In the genomic region with DNA sequence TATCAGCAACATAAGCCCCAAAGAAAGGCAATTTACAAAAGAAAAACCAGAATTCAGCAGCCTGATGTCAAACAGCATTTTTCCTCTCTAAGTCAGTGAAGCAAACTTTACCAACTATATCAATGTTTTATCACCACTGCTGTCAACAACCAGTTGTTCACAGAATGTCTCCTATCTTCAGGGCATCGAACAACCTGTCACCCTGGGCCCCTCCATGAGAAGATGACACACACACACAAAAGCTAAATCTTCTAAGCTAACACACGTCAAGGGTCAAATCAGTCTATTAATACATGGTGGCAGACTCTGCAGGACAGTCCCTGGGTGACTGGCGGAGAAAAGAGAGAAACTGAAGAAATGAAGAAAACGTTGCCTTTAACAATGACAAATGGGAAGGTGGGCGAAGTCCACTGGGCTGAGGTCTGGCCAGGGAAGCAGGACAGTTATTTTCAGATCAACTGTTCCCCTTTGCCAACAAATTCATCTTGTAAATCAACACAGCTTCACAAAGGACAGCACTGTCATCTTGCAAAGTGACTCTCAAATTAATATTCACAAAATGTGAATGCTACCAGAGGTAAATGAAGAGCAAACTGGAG, we compare ENCODE assay signal across 1 cellular context.
TF ChIP-seq lines count a peak whose summit lies in the region.

No MANE protein-coding gene starts in this region.

TF ChIP-seq in IMR-90, 13 proteins besides CTCF, POLR2A, EP300 and RAD21:
- TF ChIP-seq RCOR1 (IDR thresholded peaks at IDR 0.05; ENCODE audit: insufficient replicate concordance, low read length) (no peak), MAZ (IDR thresholded peaks at IDR 0.05; ENCODE audit: borderline replicate concordance, low read depth, low read length) (no peak), MAFK (IDR thresholded peaks at IDR 0.05; ENCODE audit: low read depth, low read length) (no peak), SMC3 (IDR thresholded peaks at IDR 0.05; ENCODE audit: low read depth, low read length) (no peak), RFX5 (IDR thresholded peaks at IDR 0.05; ENCODE audit: low read depth, low read length) (no peak), USF2 (IDR thresholded peaks at IDR 0.05; ENCODE audit: low read depth, low read length) (no peak), NFE2L2 (IDR thresholded peaks at IDR 0.05; ENCODE audit: low read depth, low read length) (no peak), MXI1 (IDR thresholded peaks at IDR 0.05; ENCODE audit: borderline replicate concordance, low read depth, low read length) (no peak), CHD1 (IDR thresholded peaks at IDR 0.05; ENCODE audit: low read depth, low read length) (no peak)
